ENCODE assay signal across 1 cellular context in genomic region chr2:167827352-167828097, GRCh38.
TF ChIP-seq lines count a peak whose summit lies in the region.

No MANE protein-coding gene starts in this region.

TF ChIP-seq in HepG2, 621 proteins besides CTCF, POLR2A, EP300 and RAD21 (continued from another document and continues in another):
- peak; percentile 90 for TF ChIP-seq SNAPC4 (CRISPR knock-in tag; IDR thresholded peaks at IDR 0.05)
- TF ChIP-seq ZNF292 (CRISPR knock-in tag; IDR thresholded peaks at IDR 0.05; ENCODE audit: borderline replicate concordance, low read depth), result peak; percentile 100
- TF ChIP-seq THAP11 (CRISPR knock-in tag; IDR thresholded peaks at IDR 0.05), result peak; percentile 79
- TF ChIP-seq GATAD1 (CRISPR knock-in tag; IDR thresholded peaks at IDR 0.05), result peak; percentile 59; the same call in 1 of the 2 replicates
- no peak for TF ChIP-seq TCF7L2 (IDR thresholded peaks at IDR 0.05; ENCODE audit: low read depth, low read length)
- TF ChIP-seq TRAFD1 (CRISPR knock-in tag; IDR thresholded peaks at IDR 0.05; ENCODE audit: borderline replicate concordance), result no peak
- TF ChIP-seq MED13 (CRISPR knock-in tag; IDR thresholded peaks at IDR 0.05), result peak; percentile 88
- no peak for TF ChIP-seq EZH2 (conservative IDR thresholded peaks at IDR 0.05; ENCODE audit: low read depth, low read length)
- TF ChIP-seq NFE2 (CRISPR knock-in tag; IDR thresholded peaks at IDR 0.05), result no peak
- 0 out of 3 replicates have a peak, but pooled peaks have one; percentile 32 for TF ChIP-seq MXI1 (IDR thresholded peaks at IDR 0.05; ENCODE audit: borderline replicate concordance, low read depth, low read length)
- TF ChIP-seq MIXL1 (CRISPR knock-in tag; IDR thresholded peaks at IDR 0.05), result peak; percentile 91
- peak; percentile 99 for TF ChIP-seq FOXJ3 (CRISPR knock-in tag; IDR thresholded peaks at IDR 0.05; ENCODE audit: borderline replicate concordance)
- TF ChIP-seq, protein P1, sequence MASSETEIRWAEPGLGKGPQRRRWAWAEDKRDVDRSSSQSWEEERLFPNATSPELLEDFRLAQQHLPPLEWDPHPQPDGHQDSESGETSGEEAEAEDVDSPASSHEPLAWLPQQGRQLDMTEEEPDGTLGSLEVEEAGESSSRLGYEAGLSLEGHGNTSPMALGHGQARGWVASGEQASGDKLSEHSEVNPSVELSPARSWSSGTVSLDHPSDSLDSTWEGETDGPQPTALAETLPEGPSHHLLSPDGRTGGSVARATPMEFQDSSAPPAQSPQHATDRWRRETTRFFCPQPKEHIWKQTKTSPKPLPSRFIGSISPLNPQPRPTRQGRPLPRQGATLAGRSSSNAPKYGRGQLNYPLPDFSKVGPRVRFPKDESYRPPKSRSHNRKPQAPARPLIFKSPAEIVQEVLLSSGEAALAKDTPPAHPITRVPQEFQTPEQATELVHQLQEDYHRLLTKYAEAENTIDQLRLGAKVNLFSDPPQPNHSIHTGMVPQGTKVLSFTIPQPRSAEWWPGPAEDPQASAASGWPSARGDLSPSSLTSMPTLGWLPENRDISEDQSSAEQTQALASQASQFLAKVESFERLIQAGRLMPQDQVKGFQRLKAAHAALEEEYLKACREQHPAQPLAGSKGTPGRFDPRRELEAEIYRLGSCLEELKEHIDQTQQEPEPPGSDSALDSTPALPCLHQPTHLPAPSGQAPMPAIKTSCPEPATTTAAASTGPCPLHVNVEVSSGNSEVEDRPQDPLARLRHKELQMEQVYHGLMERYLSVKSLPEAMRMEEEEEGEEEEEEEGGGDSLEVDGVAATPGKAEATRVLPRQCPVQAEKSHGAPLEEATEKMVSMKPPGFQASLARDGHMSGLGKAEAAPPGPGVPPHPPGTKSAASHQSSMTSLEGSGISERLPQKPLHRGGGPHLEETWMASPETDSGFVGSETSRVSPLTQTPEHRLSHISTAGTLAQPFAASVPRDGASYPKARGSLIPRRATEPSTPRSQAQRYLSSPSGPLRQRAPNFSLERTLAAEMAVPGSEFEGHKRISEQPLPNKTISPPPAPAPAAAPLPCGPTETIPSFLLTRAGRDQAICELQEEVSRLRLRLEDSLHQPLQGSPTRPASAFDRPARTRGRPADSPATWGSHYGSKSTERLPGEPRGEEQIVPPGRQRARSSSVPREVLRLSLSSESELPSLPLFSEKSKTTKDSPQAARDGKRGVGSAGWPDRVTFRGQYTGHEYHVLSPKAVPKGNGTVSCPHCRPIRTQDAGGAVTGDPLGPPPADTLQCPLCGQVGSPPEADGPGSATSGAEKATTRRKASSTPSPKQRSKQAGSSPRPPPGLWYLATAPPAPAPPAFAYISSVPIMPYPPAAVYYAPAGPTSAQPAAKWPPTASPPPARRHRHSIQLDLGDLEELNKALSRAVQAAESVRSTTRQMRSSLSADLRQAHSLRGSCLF (CRISPR knock-in tag; IDR thresholded peaks at IDR 0.05; ENCODE audit: borderline replicate concordance), result no peak
- peak; percentile 99 for TF ChIP-seq AHDC1 (CRISPR knock-in tag; IDR thresholded peaks at IDR 0.05; ENCODE audit: borderline replicate concordance)
- peak; percentile 97 for TF ChIP-seq GFI1 (CRISPR knock-in tag; IDR thresholded peaks at IDR 0.05; ENCODE audit: borderline replicate concordance)
- TF ChIP-seq IKZF4 (CRISPR knock-in tag; IDR thresholded peaks at IDR 0.05; ENCODE audit: borderline replicate concordance, low read depth, not compliant biosample characterization), result no peak
- TF ChIP-seq FOXA1 (IDR thresholded peaks at IDR 0.05), result peak; percentile 45; the same call in 1 of the 2 replicates
- peak; percentile 79 for TF ChIP-seq FOXA1 (CRISPR knock-in tag; IDR thresholded peaks at IDR 0.05)
- TF ChIP-seq ISL2 (CRISPR knock-in tag; IDR thresholded peaks at IDR 0.05), result peak; percentile 97
- TF ChIP-seq TOPORS (CRISPR knock-in tag; IDR thresholded peaks at IDR 0.05), result peak; percentile 60; the same call in 1 of the 2 replicates
- TF ChIP-seq ARNT (IDR thresholded peaks at IDR 0.05), result no peak
- no peak for TF ChIP-seq NONO (IDR thresholded peaks at IDR 0.05)
- TF ChIP-seq NONO (CRISPR knock-in tag; conservative IDR thresholded peaks at IDR 0.05), result peak; percentile 98
- TF ChIP-seq, protein P2, sequence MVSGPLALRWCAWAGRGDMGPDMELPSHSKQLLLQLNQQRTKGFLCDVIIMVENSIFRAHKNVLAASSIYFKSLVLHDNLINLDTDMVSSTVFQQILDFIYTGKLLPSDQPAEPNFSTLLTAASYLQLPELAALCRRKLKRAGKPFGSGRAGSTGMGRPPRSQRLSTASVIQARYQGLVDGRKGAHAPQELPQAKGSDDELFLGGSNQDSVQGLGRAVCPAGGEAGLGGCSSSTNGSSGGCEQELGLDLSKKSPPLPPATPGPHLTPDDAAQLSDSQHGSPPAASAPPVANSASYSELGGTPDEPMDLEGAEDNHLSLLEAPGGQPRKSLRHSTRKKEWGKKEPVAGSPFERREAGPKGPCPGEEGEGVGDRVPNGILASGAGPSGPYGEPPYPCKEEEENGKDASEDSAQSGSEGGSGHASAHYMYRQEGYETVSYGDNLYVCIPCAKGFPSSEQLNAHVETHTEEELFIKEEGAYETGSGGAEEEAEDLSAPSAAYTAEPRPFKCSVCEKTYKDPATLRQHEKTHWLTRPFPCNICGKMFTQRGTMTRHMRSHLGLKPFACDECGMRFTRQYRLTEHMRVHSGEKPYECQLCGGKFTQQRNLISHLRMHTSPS (CRISPR knock-in tag; IDR thresholded peaks at IDR 0.05; ENCODE audit: low read depth), result peak; percentile 78
- no peak for TF ChIP-seq ZNF207 (IDR thresholded peaks at IDR 0.05; ENCODE audit: borderline replicate concordance)
- no peak for TF ChIP-seq MAZ (IDR thresholded peaks at IDR 0.05; ENCODE audit: borderline replicate concordance, low read depth, low read length)
- peak; percentile 79; the same call in 1 of the 2 replicates for TF ChIP-seq MAZ (CRISPR knock-in tag; IDR thresholded peaks at IDR 0.05; ENCODE audit: low read depth)
- peak; percentile 97 for TF ChIP-seq ZNF556 (CRISPR knock-in tag; IDR thresholded peaks at IDR 0.05; ENCODE audit: borderline replicate concordance)
- TF ChIP-seq E2F5 (CRISPR knock-in tag; conservative IDR thresholded peaks at IDR 0.05), result no peak
- TF ChIP-seq ZEB1 (IDR thresholded peaks at IDR 0.05; ENCODE audit: insufficient replicate concordance, low read depth), result no peak
- TF ChIP-seq RFX5 (IDR thresholded peaks at IDR 0.05; ENCODE audit: low read depth, low read length), result peak; percentile 54; the same call in 1 of the 2 replicates
- TF ChIP-seq CSRNP1 (CRISPR knock-in tag; IDR thresholded peaks at IDR 0.05), result peak; percentile 95; the same call in 1 of the 2 replicates
- TF ChIP-seq ZFP62 (CRISPR knock-in tag; IDR thresholded peaks at IDR 0.05), result no peak
- TF ChIP-seq FOXO1 (CRISPR knock-in tag; IDR thresholded peaks at IDR 0.05), result peak; percentile 95
- TF ChIP-seq TFDP2 (CRISPR knock-in tag; IDR thresholded peaks at IDR 0.05), result peak; percentile 75; the same call in 1 of the 2 replicates
